8 cellular contexts compared by ENCODE assay signal in the genomic region with DNA sequence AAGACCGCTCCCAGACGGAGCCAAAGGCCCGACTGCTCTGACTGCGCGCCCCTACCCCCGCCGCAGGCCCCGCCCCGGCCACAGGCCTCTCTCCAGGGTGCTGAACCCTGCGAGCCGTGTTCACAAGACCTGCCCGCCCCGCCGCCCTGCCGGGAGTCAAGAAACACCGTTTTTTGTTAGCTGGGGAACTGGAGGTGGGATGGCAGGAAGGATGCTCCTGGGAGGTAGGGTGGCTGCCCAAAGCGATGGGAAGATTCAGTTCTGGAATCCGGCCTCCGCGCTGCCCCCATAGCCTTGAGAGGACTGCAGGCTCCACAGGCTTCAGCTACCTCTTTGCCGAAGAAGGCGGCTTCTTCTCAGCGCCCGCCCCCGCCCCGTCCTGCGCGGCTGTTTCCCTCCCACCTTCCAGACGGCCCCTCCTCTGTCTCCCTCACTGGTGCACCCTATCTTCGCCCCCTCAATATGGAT. TPM values are rescaled to one million over a fixed set of nuclear protein-coding genes. Genes with fewer than 3 reads are reported as not detected.
DNase-seq lines count a peak whose midpoint lies in the region; ATAC-seq and TF ChIP-seq lines count a peak whose summit lies in the region.

No MANE protein-coding gene starts in this region.

- TF ChIP-seq POLR2A in GM18505 (IDR thresholded peaks at IDR 0.05; ENCODE audit: borderline replicate concordance, extremely low read depth, insufficient read depth, insufficient read length): peak; percentile 29

- DNase-seq in RPMI8226: peak; percentile 69
- peak; percentile 77 for DNase-seq in activated naive CD4-positive, alpha-beta T cell treated with anti-CD3 and anti-CD28 coated beads for 36 hours
- DNase-seq in stimulated activated CD4-positive, alpha-beta T cell treated with anti-CD3 and anti-CD28 coated beads, Interleukin-1b, Interleukin-23, amount 100 ng/mL, for 48 hours: peak; percentile 67
- DNase-seq in SW 1271 (lab: John Stamatoyannopoulos, UW): no peak

- peak overlapping the region; percentile 22 for H3K4me3 ChIP-seq in iPS-15b (ENCODE audit: low read depth, low read length)

- no peaks in the 10 kb centered on the region for H3K9me3 Mint-ChIP-seq in activated naive CD4-positive, alpha-beta T cell treated with anti-CD3 and anti-CD28 coated beads for 36 hours

- no peak overlapping the region for H3K27ac Mint-ChIP-seq in activated naive CD4-positive, alpha-beta T cell treated with anti-CD3 and anti-CD28 coated beads for 36 hours

- H3K36me3 ChIP-seq in iPS-15b (ENCODE audit: control insufficient read depth, insufficient read depth, low read length): no peaks in the 10 kb centered on the region

- no peaks in the 10 kb centered on the region for H3K9me3 ChIP-seq in iPS-15b (ENCODE audit: control insufficient read depth, insufficient read depth, low read length)

- ATAC-seq in GM18505 (IDR thresholded peaks at IDR 0.05; ENCODE audit: unreplicated experiment) (no peak), HG03196 (IDR thresholded peaks at IDR 0.05; ENCODE audit: unreplicated experiment) (no peak), HG03159 (IDR thresholded peaks at IDR 0.05; ENCODE audit: unreplicated experiment) (no peak)

- H3K4me1 Mint-ChIP-seq in activated naive CD4-positive, alpha-beta T cell treated with anti-CD3 and anti-CD28 coated beads for 36 hours (ENCODE audit: low read depth): no peaks in the 10 kb centered on the region

- peaks cover 3% of the 10 kb centered on the region for H3K4me1 ChIP-seq in iPS-15b (ENCODE audit: control insufficient read depth, insufficient read depth, low read length)

- no peak overlapping the region for H3K9ac ChIP-seq in iPS-15b (ENCODE audit: low read depth, low read length)

- peaks cover 41% of the 10 kb centered on the region for H3K27me3 Mint-ChIP-seq in activated naive CD4-positive, alpha-beta T cell treated with anti-CD3 and anti-CD28 coated beads for 36 hours (ENCODE audit: low read depth)

- H3K27me3 ChIP-seq in iPS-15b (ENCODE audit: control insufficient read depth, insufficient read depth, low read length): peaks cover 53% of the 10 kb centered on the region

- CTCF ChIA-PET in activated naive CD4-positive, alpha-beta T cell treated with anti-CD3 and anti-CD28 coated beads for 36 hours (lab: Charles Lee): interaction anchor here (0.6 to 1.1 kb wide), 3 partner anchors 73 to 135 kb away, joined by 3 to 4 read pairs (median 3); no protein-coding TSS in a partner anchor

- intact Hi-C loops in activated naive CD4-positive, alpha-beta T cell treated with anti-CD3 and anti-CD28 coated beads for 36 hours (cut with micrococcal nuclease): no loop called here

- H3K4me3 Mint-ChIP-seq in activated naive CD4-positive, alpha-beta T cell treated with anti-CD3 and anti-CD28 coated beads for 36 hours: no peak overlapping the region

- no peaks in the 10 kb centered on the region for H3K36me3 Mint-ChIP-seq in activated naive CD4-positive, alpha-beta T cell treated with anti-CD3 and anti-CD28 coated beads for 36 hours (ENCODE audit: low read depth)

RNA-seq across cellular contexts. Expression of gene PDE2A, which starts 2.7 kb away (rescaled TPM):
- total RNA-seq in activated naive CD4-positive, alpha-beta T cell treated with anti-CD3 and anti-CD28 coated beads for 36 hours: 1 to 10 TPM in 1 of 2 experiments, under 1 TPM in 1; 0.69 to 1.1 TPM

Comparison
In these comparisons a context has a peak if more than half of its experiments do, and no peak if none do; other contexts are left out.
1. DNase-seq: peak in RPMI8226 (single experiment), activated naive CD4-positive, alpha-beta T cell treated with anti-CD3 and anti-CD28 coated beads for 36 hours (single experiment) and stimulated activated CD4-positive, alpha-beta T cell treated with anti-CD3 and anti-CD28 coated beads, Interleukin-1b, Interleukin-23, amount 100 ng/mL, for 48 hours (single experiment); none in SW 1271 (0 of 2).